In genomic region chr22:46674367-46674781, GRCh38 we compare ENCODE assay signal across 10 cellular contexts. TPM values are rescaled to one million over a fixed set of nuclear protein-coding genes. Genes with fewer than 3 reads are reported as not detected.
DNase-seq lines count a peak whose midpoint lies in the region; ATAC-seq, FAIRE-seq and TF ChIP-seq lines count a peak whose summit lies in the region.
"Had no signal": no experiment of that assay in that cellular context is flagged by ENCODE, and none has a peak within 500 bp of the region (broad histone marks: within the 10 kb centered on the region; RNA-seq: fewer than 3 reads in every experiment).

No MANE protein-coding gene starts in this region.

- TF ChIP-seq POLR2A in vagina (IDR thresholded peaks at IDR 0.05): no peak

- intact Hi-C loops in left cardiac atrium (cut with DNase I): loop anchor here in 1 of 2 donors (10.0 kb wide), 1 partner anchor 100 kb away; no protein-coding TSS in a partner anchor
- intact Hi-C loops in vagina (cut with DNase I): no loop called here

- no peak overlapping the region for H3K4me3 ChIP-seq in WERI-Rb-1 (ENCODE audit: low read depth, low read length)
- no peak overlapping the region for H3K4me3 ChIP-seq in vagina

- H3K27me3 ChIP-seq in WERI-Rb-1 (ENCODE audit: insufficient read depth, low read depth, severe bottlenecking) (no peaks in the 10 kb centered on the region), vagina (no peaks in the 10 kb centered on the region)

- peak; percentile 5 to 35 for ATAC-seq in left cardiac atrium
- no peak for ATAC-seq in HG03460 (IDR thresholded peaks at IDR 0.05; ENCODE audit: unreplicated experiment)
- no peak for ATAC-seq in HG02798 (IDR thresholded peaks at IDR 0.05; ENCODE audit: poor library complexity, unreplicated experiment)

- FAIRE-seq in GM19239 (lab: Jason Lieb, UNC): peak; percentile 33

- H3K27ac ChIP-seq in WERI-Rb-1: no peak overlapping the region
- H3K27ac ChIP-seq in vagina: no peak overlapping the region
- H3K27ac ChIP-seq: epithelial cell of prostate had no signal

- no peaks in the 10 kb centered on the region for H3K9me3 ChIP-seq in WERI-Rb-1 (ENCODE audit: severe bottlenecking)
- no peaks in the 10 kb centered on the region for H3K9me3 ChIP-seq in vagina

- no peak for TF ChIP-seq CTCF in WERI-Rb-1 (IDR thresholded peaks at IDR 0.05; ENCODE audit: low read depth, low read length)
- TF ChIP-seq CTCF in vagina (IDR thresholded peaks at IDR 0.05): no peak

- H3K36me3 ChIP-seq in WERI-Rb-1 (peaks cover 11% of the 10 kb centered on the region), vagina (peaks cover 0 to 4% of the 10 kb centered on the region in 2 donors)

- peaks cover 14% of the 10 kb centered on the region for H3K4me1 ChIP-seq in vagina

- DNase-seq in GM19239 (ENCODE audit: insufficient read length, low spot score) (peak; percentile 77), left cardiac atrium (peak; percentile 81), WERI-Rb-1 (no peak), vagina (ENCODE audit: extremely low spot score in 2 of 2) (no peak)
- peak; percentile 88 for DNase-seq in activated CD8-positive, alpha-beta memory T cell treated with anti-CD3 and anti-CD28 coated beads, Interleukin-2, amount 50 U/mL, for 24 hours (ENCODE audit: extremely low read depth)
- peak; percentile 88 for DNase-seq in stimulated activated CD8-positive, alpha-beta memory T cell treated with anti-CD3 and anti-CD28 coated beads, Interleukin-12 subunit alpha, Interleukin-12 subunit beta, amount 100 ng/mL, for 4 hours (ENCODE audit: low read depth)
- DNase-seq: NCI-H2107 had no signal

RNA-seq across cellular contexts. Expression of gene GRAMD4, which starts 54.2 kb away (rescaled TPM):
- total RNA-seq in left cardiac atrium (10 to 100 TPM; 58.5 to 95.4 TPM), vagina (28.7 TPM)

Comparison
In these comparisons a context has a peak if more than half of its experiments do, and no peak if none do; other contexts are left out.
1. DNase-seq: peak in GM19239 (single experiment), activated CD8-positive, alpha-beta memory T cell treated with anti-CD3 and anti-CD28 coated beads, Interleukin-2, amount 50 U/mL, for 24 hours (single experiment), left cardiac atrium (single experiment) and stimulated activated CD8-positive, alpha-beta memory T cell treated with anti-CD3 and anti-CD28 coated beads, Interleukin-12 subunit alpha, Interleukin-12 subunit beta, amount 100 ng/mL, for 4 hours (single experiment); none in WERI-Rb-1 (single experiment) and vagina (0 of 2).
2. ATAC-seq: peak in left cardiac atrium (2 of 2); none in HG03460 (single experiment) and HG02798 (single experiment).